ENCODE assay signal across 1 cellular context in genomic region chr12:89345830-89346740, GRCh38.
TF ChIP-seq lines count a peak whose summit lies in the region.

No MANE protein-coding gene starts in this region.

TF ChIP-seq in GM12878, 131 proteins besides CTCF, POLR2A, EP300 and RAD21 (continued from another document and continues in another):
- TF ChIP-seq ZBTB4 (CRISPR knock-in tag; IDR thresholded peaks at IDR 0.05) (no peak), ZBTB40 (IDR thresholded peaks at IDR 0.05; ENCODE audit: borderline replicate concordance) (no peak), ZNF384 (IDR thresholded peaks at IDR 0.05; ENCODE audit: borderline replicate concordance, low read depth, low read length) (no peak), SUPT20H (IDR thresholded peaks at IDR 0.05; ENCODE audit: borderline replicate concordance, control insufficient read depth, low read depth, low read length) (no peak), MEF2B (IDR thresholded peaks at IDR 0.05; ENCODE audit: partially characterized antibody, poor library complexity, severe bottlenecking) (peak; percentile 42), BACH1 (IDR thresholded peaks at IDR 0.05; ENCODE audit: borderline replicate concordance) (no peak), NBN (IDR thresholded peaks at IDR 0.05) (0 out of 2 replicates have a peak, but pooled peaks have one; percentile 57), NFIC (IDR thresholded peaks at IDR 0.05; ENCODE audit: low read depth, low read length) (peak; percentile 96), CEBPB (IDR thresholded peaks at IDR 0.05; ENCODE audit: borderline replicate concordance in 1 of 2, low read depth in 2 of 2, low read length in 2 of 2) (peak in 1 of 2 experiments; percentile 91; a peak in 2 of 4 replicates), ELK1 (IDR thresholded peaks at IDR 0.05; ENCODE audit: low read depth, low read length) (no peak), ESRRA (IDR thresholded peaks at IDR 0.05; ENCODE audit: low read length) (no peak), EED (IDR thresholded peaks at IDR 0.05; ENCODE audit: low read depth) (peak; percentile 92), SMAD1 (IDR thresholded peaks at IDR 0.05; ENCODE audit: low read depth, partially characterized antibody) (peak; percentile 91), SIN3A (IDR thresholded peaks at IDR 0.05; ENCODE audit: low read depth, low read length) (no peak), MYB (IDR thresholded peaks at IDR 0.05; ENCODE audit: borderline replicate concordance, low read depth, low read length) (no peak), SUZ12 (IDR thresholded peaks at IDR 0.05; ENCODE audit: unreplicated experiment) (no peak), GABPA (IDR thresholded peaks at IDR 0.05; ENCODE audit: low read depth) (peak; percentile 69), ZBTB33 (IDR thresholded peaks at IDR 0.05) (no peak), ZNF207 (IDR thresholded peaks at IDR 0.05; ENCODE audit: borderline replicate concordance) (no peak), ATF3 (IDR thresholded peaks at IDR 0.05; ENCODE audit: borderline replicate concordance, extremely low read depth, low read depth, low read length) (no peak), MAX (IDR thresholded peaks at IDR 0.05; ENCODE audit: low read depth, low read length) (no peak), SREBF1 (IDR thresholded peaks at IDR 0.05; ENCODE audit: low read length) (no peak), USF1 (IDR thresholded peaks at IDR 0.05; ENCODE audit: borderline replicate concordance, extremely low read length, insufficient read depth, low read depth, low read length) (no peak), HDAC6 (IDR thresholded peaks at IDR 0.05; ENCODE audit: unreplicated experiment) (no peak), SREBF2 (IDR thresholded peaks at IDR 0.05; ENCODE audit: low read length) (no peak), ZNF217 (IDR thresholded peaks at IDR 0.05) (peak; percentile 90; the same call in 1 of the 2 replicates), HCFC1 (IDR thresholded peaks at IDR 0.05; ENCODE audit: low read length) (no peak), TCF3 (IDR thresholded peaks at IDR 0.05; ENCODE audit: borderline replicate concordance, insufficient read depth, low read depth, low read length) (peak; percentile 96), MYC (IDR thresholded peaks at IDR 0.05; ENCODE audit: insufficient read depth, insufficient read length, insufficient replicate concordance, low read length, severe bottlenecking) (no peak), ZNF24 (IDR thresholded peaks at IDR 0.05) (no peak), MEF2A (IDR thresholded peaks at IDR 0.05; ENCODE audit: insufficient read depth, low read depth, low read length) (peak; percentile 61; the same call in 1 of the 2 replicates), PKNOX1 (IDR thresholded peaks at IDR 0.05) (peak; percentile 34; the same call in 1 of the 2 replicates), EGR1 (IDR thresholded peaks at IDR 0.05; ENCODE audit: borderline replicate concordance in 1 of 2, low read depth in 2 of 2, low read length in 2 of 2) (0 out of 3 replicates have a peak, but pooled peaks of 1 of the 2 experiments have one; percentile 25), STAT3 (IDR thresholded peaks at IDR 0.05; ENCODE audit: low read depth, low read length) (no peak), CBX3 (IDR thresholded peaks at IDR 0.05; ENCODE audit: borderline replicate concordance, low read depth) (no peak), GATAD2B (conservative IDR thresholded peaks at IDR 0.05; ENCODE audit: low read depth) (no peak; the same call in 1 of the 2 replicates), ETV6 (conservative IDR thresholded peaks at IDR 0.05 in 1 of 2, IDR thresholded peaks at IDR 0.05 in 1 of 2; ENCODE audit: borderline replicate concordance in 1 of 2, low read depth in 1 of 2) (peak in 1 of 2 experiments; percentile 99; a peak in 2 of 4 replicates), CHD2 (IDR thresholded peaks at IDR 0.05; ENCODE audit: borderline replicate concordance, low read depth, low read length) (no peak), NKRF (conservative IDR thresholded peaks at IDR 0.05) (no peak), ZNF592 (IDR thresholded peaks at IDR 0.05) (no peak), YY1 (IDR thresholded peaks at IDR 0.05; ENCODE audit: low read depth, low read length) (peak; percentile 55; the same call in 1 of the 2 replicates), RAD51 (IDR thresholded peaks at IDR 0.05) (no peak; the same call in 1 of the 2 replicates)
